ENCODE assay signal across 23 cellular contexts in genomic region chr7:69245646-69246045, GRCh38.
DNase-seq lines count a peak whose midpoint lies in the region; ATAC-seq and TF ChIP-seq lines count a peak whose summit lies in the region.
"Had no signal": no experiment of that assay in that cellular context is flagged by ENCODE, and none has a peak within 500 bp of the region (broad histone marks: within the 10 kb centered on the region; RNA-seq: fewer than 3 reads in every experiment).

No MANE protein-coding gene starts in this region.

- H3K27me3 Mint-ChIP-seq in mesothelial cell of epicardium (ENCODE audit: low read depth) = peaks cover 2% of the 10 kb centered on the region
- H3K27me3 Mint-ChIP-seq: activated T-cell treated with anti-CD3 and anti-CD28 coated beads, Interleukin-2, amount 50 U/mL, for 24 hours had no signal

- no peak overlapping the region for H3K4me3 Mint-ChIP-seq in mesothelial cell of epicardium
- H3K4me3 Mint-ChIP-seq: activated T-cell treated with anti-CD3 and anti-CD28 coated beads, Interleukin-2, amount 50 U/mL, for 24 hours; natural killer cell treated with Interleukin-12 subunit alpha and Interleukin-12 subunit beta and Interleukin-15 and Interleukin-18, amount 100 ng/mL, for 72 hours had no signal

- DNase-seq in A172 (ENCODE audit: low spot score) (peak; percentile 70), M059J (ENCODE audit: low read depth) (peak; percentile 70), caudate nucleus (lab: John Stamatoyannopoulos, UW) (peak in 1 of 61 donors; percentile 1), mesothelial cell of epicardium (ENCODE audit: low spot score in 2 of 2, unreplicated experiment in 2 of 2) (no peak), DMS 273 treated with DMSO at 0.1 percent for 48 hours (lab: John Stamatoyannopoulos, UW) (no peak), HK-2 (ENCODE audit: unreplicated experiment) (no peak)
- DNase-seq in stimulated activated CD4-positive, alpha-beta T cell treated with anti-CD3 and anti-CD28 coated beads, Interleukin-2, amount 100 ng/mL, for 48 hours = no peak
- DNase-seq: activated CD4-positive, CD25-positive, alpha-beta regulatory T cell treated with anti-CD3 and anti-CD28 coated beads, Interleukin-2, amount 50 U/mL, for 72 hours; activated naive CD4-positive, alpha-beta T cell; activated T-cell treated with anti-CD3 and anti-CD28 coated beads, Interleukin-2, amount 50 U/mL, for 24 hours; amniotic stem cell; Calu3; central memory CD4-positive, alpha-beta T cell; foreskin melanocyte; NCI-H1694 treated with DMSO at 0.1 percent for 48 hours; NCI-H82; stimulated activated CD4-positive, alpha-beta T cell treated with anti-CD3 and anti-CD28 coated beads, Interleukin-12 subunit alpha, Interleukin-12 subunit beta, amount 100 ng/mL, for 4 hours had no signal

- peak overlapping the region; percentile 12 for H3K27ac ChIP-seq in caudate nucleus (ENCODE audit: low read depth, low read length)
- H3K27ac ChIP-seq: BLaER1, epithelial cell of prostate, SK-N-MC had no signal

- no peak for ATAC-seq in esophagus mucosa
- ATAC-seq: natural killer cell treated with Interleukin-12 subunit alpha and Interleukin-12 subunit beta and Interleukin-15 and Interleukin-18, amount 100 ng/mL, for 72 hours; Panc1 had no signal

- H3K27ac Mint-ChIP-seq in mesothelial cell of epicardium = peak overlapping the region; percentile 22
- H3K27ac Mint-ChIP-seq: activated T-cell treated with anti-CD3 and anti-CD28 coated beads, Interleukin-2, amount 50 U/mL, for 24 hours; natural killer cell treated with Interleukin-12 subunit alpha and Interleukin-12 subunit beta and Interleukin-15 and Interleukin-18, amount 100 ng/mL, for 72 hours had no signal

- no peaks in the 10 kb centered on the region for H3K9me3 Mint-ChIP-seq in mesothelial cell of epicardium
- H3K9me3 Mint-ChIP-seq: natural killer cell treated with Interleukin-12 subunit alpha and Interleukin-12 subunit beta and Interleukin-15 and Interleukin-18, amount 100 ng/mL, for 72 hours had no signal

- TF ChIP-seq CTCF in mesothelial cell of epicardium (IDR thresholded peaks at IDR 0.05; ENCODE audit: unreplicated experiment) = no peak

- no peaks in the 10 kb centered on the region for H3K36me3 Mint-ChIP-seq in mesothelial cell of epicardium
- H3K36me3 Mint-ChIP-seq: natural killer cell treated with Interleukin-12 subunit alpha and Interleukin-12 subunit beta and Interleukin-15 and Interleukin-18, amount 100 ng/mL, for 72 hours had no signal

- H3K4me1 Mint-ChIP-seq in mesothelial cell of epicardium = no peaks in the 10 kb centered on the region

Comparison
In these comparisons a context has a peak if more than half of its experiments do, and no peak if none do; other contexts are left out.
1. DNase-seq: peak in A172 (single experiment) and M059J (single experiment); none in mesothelial cell of epicardium (0 of 2), DMS 273 treated with DMSO at 0.1 percent for 48 hours (single experiment), HK-2 (single experiment) and stimulated activated CD4-positive, alpha-beta T cell treated with anti-CD3 and anti-CD28 coated beads, Interleukin-2, amount 100 ng/mL, for 48 hours (0 of 2).